In the genomic region with DNA sequence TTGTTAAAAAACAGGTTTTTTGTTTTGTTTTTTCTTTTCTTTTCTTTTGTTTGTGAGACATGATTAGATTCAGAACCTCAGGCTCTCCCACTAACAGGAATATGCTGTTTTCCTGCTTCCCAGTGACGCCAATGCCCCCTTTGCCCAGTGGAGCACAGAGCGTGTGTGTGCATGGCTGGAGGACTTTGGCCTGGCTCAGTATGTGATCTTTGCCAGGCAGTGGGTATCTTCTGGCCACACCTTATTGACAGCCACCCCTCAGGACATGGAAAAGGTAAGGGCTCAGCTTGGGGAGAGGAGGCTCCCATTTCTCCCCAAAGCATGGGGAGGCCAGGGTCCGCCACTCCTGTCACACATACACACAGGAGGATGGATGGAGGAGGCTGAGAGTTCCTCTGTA, we compare ENCODE assay signal across 24 cellular contexts. TPM values are rescaled to one million over a fixed set of nuclear protein-coding genes. Genes with fewer than 3 reads are reported as not detected.
A peak's percentile ranks its signal among the peaks of the same experiment; 100 is the strongest.
DNase-seq lines count a peak whose midpoint lies in the region; ATAC-seq and TF ChIP-seq lines count a peak whose summit lies in the region.
"Had no signal": no experiment of that assay in that cellular context is flagged by ENCODE, and none has a peak within 500 bp of the region (broad histone marks: within the 10 kb centered on the region; RNA-seq: fewer than 3 reads in every experiment).

No MANE protein-coding gene starts in this region.

- no peaks in the 10 kb centered on the region for H3K36me3 Mint-ChIP-seq in activated CD8-positive, alpha-beta memory T cell treated with anti-CD3 and anti-CD28 coated beads, Interleukin-2, amount 10 ng/mL, durations not matched to agents 7 days and 5 days
- H3K36me3 Mint-ChIP-seq in nephron (ENCODE audit: low read depth): peaks cover 65% of the 10 kb centered on the region
- H3K36me3 Mint-ChIP-seq in stimulated activated effector memory CD8-positive, alpha-beta T cell treated with anti-CD3 and anti-CD28 coated beads, Interleukin-12 subunit alpha, Interleukin-12 subunit beta, amount 100 ng/mL, for 72 hours: peaks cover 6% of the 10 kb centered on the region

- peak; percentile 25 for DNase-seq in activated CD8-positive, alpha-beta memory T cell treated with anti-CD3 and anti-CD28 coated beads, Interleukin-2, amount 50 U/mL, for 48 hours
- DNase-seq in activated CD8-positive, alpha-beta memory T cell treated with anti-CD3 and anti-CD28 coated beads, Interleukin-2, amount 10 ng/mL, durations not matched to agents 7 days and 5 days: no peak
- DNase-seq in left colon: no peak
- DNase-seq in stimulated activated effector memory CD8-positive, alpha-beta T cell treated with anti-CD3 and anti-CD28 coated beads, Interleukin-12 subunit alpha, Interleukin-12 subunit beta, amount 100 ng/mL, for 72 hours (ENCODE audit: low spot score in 2 of 2): no peak
- DNase-seq in NCI-H1105 treated with DMSO at 0.1 percent for 48 hours (lab: John Stamatoyannopoulos, UW): no peak
- no peak for DNase-seq in KG1 (lab: John Stamatoyannopoulos, UW)
- DNase-seq: 8988T, ACHN, DMS53, GM23248, H7, IMR-90, MM.1S, NCI-H1417, NCI-H1694, NCI-H2081, NCI-H2227 treated with DMSO at 0.1 percent for 48 hours, NCI-H526 treated with DMSO at 0.1 percent for 48 hours, SHP77 had no signal

- TF ChIP-seq CTCF in nephron (IDR thresholded peaks at IDR 0.05; ENCODE audit: unreplicated experiment in 3 of 3): no peak

- H3K27me3 Mint-ChIP-seq in activated CD8-positive, alpha-beta memory T cell treated with anti-CD3 and anti-CD28 coated beads, Interleukin-2, amount 10 ng/mL, durations not matched to agents 7 days and 5 days: no peaks in the 10 kb centered on the region
- no peaks in the 10 kb centered on the region for H3K27me3 Mint-ChIP-seq in nephron (ENCODE audit: low read depth)

- H3K9me3 Mint-ChIP-seq in activated CD8-positive, alpha-beta memory T cell treated with anti-CD3 and anti-CD28 coated beads, Interleukin-2, amount 10 ng/mL, durations not matched to agents 7 days and 5 days (ENCODE audit: low read depth): no peaks in the 10 kb centered on the region
- no peaks in the 10 kb centered on the region for H3K9me3 Mint-ChIP-seq in nephron
- no peaks in the 10 kb centered on the region for H3K9me3 Mint-ChIP-seq in stimulated activated effector memory CD8-positive, alpha-beta T cell treated with anti-CD3 and anti-CD28 coated beads, Interleukin-12 subunit alpha, Interleukin-12 subunit beta, amount 100 ng/mL, for 72 hours

- no peak for ATAC-seq in activated CD8-positive, alpha-beta memory T cell treated with anti-CD3 and anti-CD28 coated beads, Interleukin-2, amount 10 ng/mL, durations not matched to agents 7 days and 5 days
- peak; percentile 88 for ATAC-seq in left colon
- ATAC-seq in stimulated activated effector memory CD8-positive, alpha-beta T cell treated with anti-CD3 and anti-CD28 coated beads, Interleukin-12 subunit alpha, Interleukin-12 subunit beta, amount 100 ng/mL, for 72 hours: peak; percentile 26
- no peak for ATAC-seq in GM21526 (IDR thresholded peaks at IDR 0.05; ENCODE audit: low FRiP score, unreplicated experiment)

- no peak overlapping the region for H3K27ac Mint-ChIP-seq in activated CD8-positive, alpha-beta memory T cell treated with anti-CD3 and anti-CD28 coated beads, Interleukin-2, amount 10 ng/mL, durations not matched to agents 7 days and 5 days
- peak overlapping the region; percentile 37 to 48 (median 45) for H3K27ac Mint-ChIP-seq in nephron
- H3K27ac Mint-ChIP-seq in stimulated activated effector memory CD8-positive, alpha-beta T cell treated with anti-CD3 and anti-CD28 coated beads, Interleukin-12 subunit alpha, Interleukin-12 subunit beta, amount 100 ng/mL, for 72 hours: peak overlapping the region; percentile 20

- CTCF ChIA-PET in activated CD8-positive, alpha-beta memory T cell treated with anti-CD3 and anti-CD28 coated beads, Interleukin-2, amount 10 ng/mL, durations not matched to agents 7 days and 5 days (lab: Charles Lee): interaction anchor here (0.8 to 1.3 kb wide), 3 partner anchors 9 to 836 kb away, joined by 3 to 4 read pairs (median 3); no protein-coding TSS in a partner anchor

- H3K4me3 Mint-ChIP-seq in activated CD8-positive, alpha-beta memory T cell treated with anti-CD3 and anti-CD28 coated beads, Interleukin-2, amount 10 ng/mL, durations not matched to agents 7 days and 5 days: no peak overlapping the region
- no peak overlapping the region for H3K4me3 Mint-ChIP-seq in nephron
- no peak overlapping the region for H3K4me3 Mint-ChIP-seq in stimulated activated effector memory CD8-positive, alpha-beta T cell treated with anti-CD3 and anti-CD28 coated beads, Interleukin-12 subunit alpha, Interleukin-12 subunit beta, amount 100 ng/mL, for 72 hours

- H3K4me1 Mint-ChIP-seq in activated CD8-positive, alpha-beta memory T cell treated with anti-CD3 and anti-CD28 coated beads, Interleukin-2, amount 10 ng/mL, durations not matched to agents 7 days and 5 days: no peaks in the 10 kb centered on the region
- H3K4me1 Mint-ChIP-seq in nephron: no peaks in the 10 kb centered on the region
- H3K4me1 Mint-ChIP-seq in stimulated activated effector memory CD8-positive, alpha-beta T cell treated with anti-CD3 and anti-CD28 coated beads, Interleukin-12 subunit alpha, Interleukin-12 subunit beta, amount 100 ng/mL, for 72 hours: no peaks in the 10 kb centered on the region

- intact Hi-C loops in left colon (cut with DNase I, micrococcal nuclease): no loop called here

RNA-seq across cellular contexts. Expression of gene CYB5R2, which starts 25.0 kb away (rescaled TPM):
- total RNA-seq in activated CD8-positive, alpha-beta memory T cell treated with anti-CD3 and anti-CD28 coated beads, Interleukin-2, amount 10 ng/mL, durations not matched to agents 7 days and 5 days: 1 to 10 TPM; 1.5 to 2.4 TPM
- 1 to 10 TPM; 4.4 to 5.2 TPM for total RNA-seq in left colon

RNA-seq across cellular contexts. Expression of gene OVCH2, which starts 58.0 kb away (rescaled TPM):
- not detected for total RNA-seq in activated CD8-positive, alpha-beta memory T cell treated with anti-CD3 and anti-CD28 coated beads, Interleukin-2, amount 10 ng/mL, durations not matched to agents 7 days and 5 days
- not detected for total RNA-seq in left colon
- total RNA-seq: Daoy, GM23248, IMR-90, NCI-H460, SK-MEL-5 had no signal

Comparison
In these comparisons a context has a peak if more than half of its experiments do, and no peak if none do; other contexts are left out.
1. ATAC-seq: peak in left colon (single experiment) and stimulated activated effector memory CD8-positive, alpha-beta T cell treated with anti-CD3 and anti-CD28 coated beads, Interleukin-12 subunit alpha, Interleukin-12 subunit beta, amount 100 ng/mL, for 72 hours (single experiment); none in activated CD8-positive, alpha-beta memory T cell treated with anti-CD3 and anti-CD28 coated beads, Interleukin-2, amount 10 ng/mL, durations not matched to agents 7 days and 5 days (single experiment) and GM21526 (single experiment).